In genomic region chr11:109819410-109819809, GRCh38 we compare ENCODE assay signal across 16 cellular contexts.
DNase-seq lines count a peak whose midpoint lies in the region; ATAC-seq and TF ChIP-seq lines count a peak whose summit lies in the region.
"Had no signal": no experiment of that assay in that cellular context is flagged by ENCODE, and none has a peak within 500 bp of the region (broad histone marks: within the 10 kb centered on the region; RNA-seq: fewer than 3 reads in every experiment).

No MANE protein-coding gene starts in this region.

- H3K4me1 ChIP-seq in endodermal cell (ENCODE audit: control insufficient read depth, insufficient read depth, low read length) (no peaks in the 10 kb centered on the region), left lung (no peaks in the 10 kb centered on the region)

- TF ChIP-seq CTCF in endodermal cell (conservative IDR thresholded peaks at IDR 0.05) (no peak), left lung (IDR thresholded peaks at IDR 0.05) (no peak), GM10248 (IDR thresholded peaks at IDR 0.05; ENCODE audit: control extremely low read depth, extremely low read depth, low read depth, missing control alignments) (no peak)

- H3K4me3 ChIP-seq in endodermal cell (ENCODE audit: low read length) (no peak overlapping the region), left lung (no peak overlapping the region)
- H3K4me3 ChIP-seq: K562 had no signal

- intact Hi-C loops in left lung (cut with DNase I): no loop called here

- DNase-seq in ELF-1 (ENCODE audit: low read depth, low spot score): peak; percentile 1
- DNase-seq in M059J (ENCODE audit: low read depth): peak; percentile 9
- DNase-seq in endodermal cell: peak; percentile 41
- no peak for DNase-seq in left lung
- no peak for DNase-seq in GM10248 (ENCODE audit: extremely low spot score)
- no peak for DNase-seq in naive thymus-derived CD8-positive, alpha-beta T cell
- DNase-seq in NCI-H1105 treated with DMSO at 0.1 percent for 48 hours (lab: John Stamatoyannopoulos, UW): no peak
- DNase-seq: AML-193, GF-D8, NCI-H1436, NCI-H2081, NCI-H748 treated with DMSO at 0.1 percent for 48 hours, SHP77 treated with DMSO at 0.1 percent for 48 hours, SK-N-SH had no signal

- H3K27ac Mint-ChIP-seq in endodermal cell: no peak overlapping the region
- H3K27ac Mint-ChIP-seq in naive thymus-derived CD8-positive, alpha-beta T cell: no peak overlapping the region

- no peaks in the 10 kb centered on the region for H3K36me3 Mint-ChIP-seq in endodermal cell (ENCODE audit: low read depth)
- H3K36me3 Mint-ChIP-seq in naive thymus-derived CD8-positive, alpha-beta T cell: no peaks in the 10 kb centered on the region

- H3K27ac ChIP-seq in endodermal cell (ENCODE audit: low read depth, low read length) (no peak overlapping the region), left lung (no peak overlapping the region)
- H3K27ac ChIP-seq: C4-2B had no signal

- peak; percentile 42 for ATAC-seq in left lung
- no peak for ATAC-seq in naive thymus-derived CD8-positive, alpha-beta T cell
- ATAC-seq: K562 had no signal

- CTCF ChIA-PET in GM10248 (lab: Yijun Ruan, JAX): no interaction called here

- H3K27me3 ChIP-seq in endodermal cell (ENCODE audit: control insufficient read depth, insufficient read depth, low read length, poor library complexity, severe bottlenecking): no peaks in the 10 kb centered on the region
- H3K27me3 ChIP-seq in left lung: no peaks in the 10 kb centered on the region

- H3K4me3 Mint-ChIP-seq in endodermal cell: no peak overlapping the region
- H3K4me3 Mint-ChIP-seq in naive thymus-derived CD8-positive, alpha-beta T cell: no peak overlapping the region

- H3K9me3 ChIP-seq in endodermal cell (ENCODE audit: control insufficient read depth, low read length): no peaks in the 10 kb centered on the region
- H3K9me3 ChIP-seq in left lung: no peaks in the 10 kb centered on the region
- H3K9me3 ChIP-seq: SK-N-SH had no signal

- 71 to 100% methylated on average over 1 to 2 of the region's 3 CpGs for WGBS in endodermal cell (ENCODE audit: insufficient coverage in 1 of 2, insufficient read length in 1 of 2), 2 experiments

- no peaks in the 10 kb centered on the region for H3K9me3 Mint-ChIP-seq in endodermal cell
- peaks cover 0 to 2% (median 0%) of the 10 kb centered on the region in 9 donors for H3K9me3 Mint-ChIP-seq in naive thymus-derived CD8-positive, alpha-beta T cell

- no peaks in the 10 kb centered on the region for H3K27me3 Mint-ChIP-seq in endodermal cell (ENCODE audit: insufficient read depth)
- H3K27me3 Mint-ChIP-seq in naive thymus-derived CD8-positive, alpha-beta T cell: peaks cover 0 to 5% (median 0%) of the 10 kb centered on the region in 5 donors

- no peak overlapping the region for H3K9ac ChIP-seq in endodermal cell (ENCODE audit: extremely low read depth, low read length, poor library complexity, severe bottlenecking)
- H3K9ac ChIP-seq: SK-N-SH had no signal

- H3K36me3 ChIP-seq in endodermal cell (ENCODE audit: control insufficient read depth, insufficient read depth, low read length) (no peaks in the 10 kb centered on the region), left lung (no peaks in the 10 kb centered on the region)

- peaks cover 5% of the 10 kb centered on the region for H3K4me1 Mint-ChIP-seq in endodermal cell
- peaks cover 0 to 14% (median 6%) of the 10 kb centered on the region in 4 donors for H3K4me1 Mint-ChIP-seq in naive thymus-derived CD8-positive, alpha-beta T cell

- POLR2A ChIA-PET in GM10248 (lab: Yijun Ruan, JAX): no interaction called here
- POLR2A ChIA-PET in naive thymus-derived CD8-positive, alpha-beta T cell (lab: Charles Lee): no interaction called here

Comparison
In these comparisons a context has a peak if more than half of its experiments do, and no peak if none do; other contexts are left out.
1. DNase-seq: peak in ELF-1 (single experiment), M059J (single experiment) and endodermal cell (single experiment); none in left lung (0 of 2), GM10248 (single experiment), naive thymus-derived CD8-positive, alpha-beta T cell (0 of 10) and NCI-H1105 treated with DMSO at 0.1 percent for 48 hours (single experiment).